Comparison of ENCODE assay signal across 22 cellular contexts in the genomic region with DNA sequence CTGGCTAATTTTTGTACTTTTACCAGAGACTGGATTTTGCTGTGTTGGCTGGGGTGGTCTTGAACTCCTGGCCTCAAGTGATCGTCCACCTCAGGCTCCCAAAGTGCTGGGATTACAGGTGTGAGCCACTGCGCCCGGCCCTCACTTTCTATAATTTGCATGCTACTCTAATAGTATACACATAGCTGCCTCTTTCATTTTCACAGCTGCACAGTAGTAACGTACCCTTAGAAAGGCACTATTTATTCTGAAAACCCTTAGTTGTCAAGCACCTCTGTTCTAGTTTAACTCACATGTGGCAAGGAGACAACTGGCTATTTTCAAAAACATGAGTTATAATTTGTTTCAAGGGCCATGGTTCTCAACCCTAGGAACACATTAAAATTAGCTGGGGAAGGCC. TPM values are rescaled to one million over a fixed set of nuclear protein-coding genes. Genes with fewer than 3 reads are reported as not detected.
DNase-seq lines count a peak whose midpoint lies in the region; ATAC-seq lines count a peak whose summit lies in the region.
"Had no signal": no experiment of that assay in that cellular context is flagged by ENCODE, and none has a peak within 500 bp of the region (broad histone marks: within the 10 kb centered on the region; RNA-seq: fewer than 3 reads in every experiment).

No MANE protein-coding gene starts in this region.

- H3K79me2 ChIP-seq in trophoblast cell (ENCODE audit: control insufficient read depth, insufficient read depth, low read length, poor library complexity), result peaks cover 18% of the 10 kb centered on the region

- H3K4me3 ChIP-seq in trophoblast cell (ENCODE audit: low read depth, low read length), result no peak overlapping the region
- H3K4me3 ChIP-seq: BLaER1, Peyer's patch, SJCRH30 had no signal

- H3K9me3 ChIP-seq in trophoblast cell (ENCODE audit: insufficient read depth, low read depth, low read length), result no peaks in the 10 kb centered on the region
- H3K9me3 ChIP-seq: BLaER1, Peyer's patch, SJCRH30 had no signal

- H2AFZ ChIP-seq in trophoblast cell (ENCODE audit: insufficient read depth, low read length, poor library complexity), result no peak overlapping the region

- no peak overlapping the region for H2BK120ac ChIP-seq in trophoblast cell (ENCODE audit: insufficient read depth, low read length, poor library complexity)

- H3K18ac ChIP-seq in trophoblast cell (ENCODE audit: low read length), result no peak overlapping the region

- H3K4me2 ChIP-seq in trophoblast cell (ENCODE audit: low read length), result no peak overlapping the region
- H3K4me2 ChIP-seq: KMS-11 had no signal

- no peak overlapping the region for H2BK12ac ChIP-seq in trophoblast cell (ENCODE audit: low read length)

- no peak overlapping the region for H3K4me3 Mint-ChIP-seq in activated naive CD8-positive, alpha-beta T cell treated with anti-CD3 and anti-CD28 coated beads, Interleukin-2, amount 50 U/mL, for 24 hours
- H3K4me3 Mint-ChIP-seq: CD4-positive, alpha-beta T cell had no signal

- no peak overlapping the region for H3K14ac ChIP-seq in trophoblast cell (ENCODE audit: low read length)

- DNase-seq in trophoblast cell, result no peak
- DNase-seq in left colon, result no peak
- DNase-seq in NCI-H1694 (lab: John Stamatoyannopoulos, UW), result no peak
- DNase-seq in activated naive CD8-positive, alpha-beta T cell treated with anti-CD3 and anti-CD28 coated beads, Interleukin-2, amount 50 U/mL, for 24 hours, result no peak
- DNase-seq: CD4-positive, alpha-beta T cell; COR-L47; DMS79; MV-4-11; NCI-H1105 treated with DMSO at 0.1 percent for 48 hours; NCI-H2081; NCI-H2171; NCI-H345; NCI-H524; NCI-H82; Peyer's patch; SJCRH30 had no signal

- H3K36me3 Mint-ChIP-seq in activated naive CD8-positive, alpha-beta T cell treated with anti-CD3 and anti-CD28 coated beads, Interleukin-2, amount 50 U/mL, for 24 hours (ENCODE audit: low read depth), result peaks cover 77% of the 10 kb centered on the region

- H3K4me1 ChIP-seq in trophoblast cell (ENCODE audit: control insufficient read depth in 1 of 2, insufficient read depth in 2 of 2, low read length in 2 of 2), result peaks cover 6 to 15% of the 10 kb centered on the region in 2 experiments
- H3K4me1 ChIP-seq: SJCRH30 had no signal

- H3K23ac ChIP-seq in trophoblast cell (ENCODE audit: low read length), result no peak overlapping the region

- intact Hi-C loops in left colon (cut with DNase I, micrococcal nuclease), result no loop called here

- no peak overlapping the region for H2AK5ac ChIP-seq in trophoblast cell (ENCODE audit: low read length)

- H4K12ac ChIP-seq in trophoblast cell (ENCODE audit: low read depth, low read length), result no peak overlapping the region

- H3K27me3 ChIP-seq in trophoblast cell (ENCODE audit: insufficient read depth, low read length), result no peaks in the 10 kb centered on the region
- H3K27me3 ChIP-seq: BLaER1, Peyer's patch, SJCRH30 had no signal

- WGBS in trophoblast cell (ENCODE audit: extremely low coverage, insufficient coverage, insufficient read length), result no CpG with 5 or more reads among the region's 4 CpGs

- ATAC-seq in GM18498 (IDR thresholded peaks at IDR 0.05; ENCODE audit: unreplicated experiment), result peak; percentile 68
- ATAC-seq in GM19324 (IDR thresholded peaks at IDR 0.05; ENCODE audit: low FRiP score, unreplicated experiment), result peak; percentile 67
- peak; percentile 40 for ATAC-seq in HG03432 (IDR thresholded peaks at IDR 0.05; ENCODE audit: unreplicated experiment)
- ATAC-seq in left colon, result no peak
- ATAC-seq in activated naive CD8-positive, alpha-beta T cell treated with anti-CD3 and anti-CD28 coated beads, Interleukin-2, amount 50 U/mL, for 24 hours, result no peak

- H3K9me3 Mint-ChIP-seq in activated naive CD8-positive, alpha-beta T cell treated with anti-CD3 and anti-CD28 coated beads, Interleukin-2, amount 50 U/mL, for 24 hours, result no peaks in the 10 kb centered on the region
- H3K9me3 Mint-ChIP-seq: CD4-positive, alpha-beta T cell had no signal

- peaks cover 82% of the 10 kb centered on the region for H3K4me1 Mint-ChIP-seq in activated naive CD8-positive, alpha-beta T cell treated with anti-CD3 and anti-CD28 coated beads, Interleukin-2, amount 50 U/mL, for 24 hours

- H3K27ac Mint-ChIP-seq in activated naive CD8-positive, alpha-beta T cell treated with anti-CD3 and anti-CD28 coated beads, Interleukin-2, amount 50 U/mL, for 24 hours, result no peak overlapping the region

- no peak overlapping the region for H4K8ac ChIP-seq in trophoblast cell (ENCODE audit: low read depth, low read length)

- H3K9ac ChIP-seq in trophoblast cell (ENCODE audit: low read length), result no peak overlapping the region
- H3K9ac ChIP-seq: BLaER1, KMS-11 had no signal

- peaks cover 25 to 54% of the 10 kb centered on the region in 2 experiments for H3K36me3 ChIP-seq in trophoblast cell (ENCODE audit: control insufficient read depth in 1 of 2, insufficient read depth in 2 of 2, low read length in 2 of 2)

- no peak overlapping the region for H4K91ac ChIP-seq in trophoblast cell (ENCODE audit: low read depth, low read length)

- no peaks in the 10 kb centered on the region for H3K27me3 Mint-ChIP-seq in activated naive CD8-positive, alpha-beta T cell treated with anti-CD3 and anti-CD28 coated beads, Interleukin-2, amount 50 U/mL, for 24 hours
- H3K27me3 Mint-ChIP-seq: CD4-positive, alpha-beta T cell had no signal

- no peaks in the 10 kb centered on the region for H3K79me1 ChIP-seq in trophoblast cell (ENCODE audit: low read length)

- peak overlapping the region; percentile 64 for H3K4ac ChIP-seq in trophoblast cell (ENCODE audit: low read depth, low read length)

- H3K27ac ChIP-seq in trophoblast cell (ENCODE audit: low read depth, low read length), result no peak overlapping the region
- H3K27ac ChIP-seq: BLaER1, KMS-11, Peyer's patch, SJCRH30 had no signal

- H2BK5ac ChIP-seq in trophoblast cell (ENCODE audit: low read depth, low read length, poor library complexity), result no peak overlapping the region

RNA-seq across cellular contexts. Expression of a gene that starts 17.2 kb away (rescaled TPM):
- 374 and 377 TPM in 2 replicates for polyA plus RNA-seq in trophoblast cell (2013)
- total RNA-seq in left colon, result 100 to 1,000 TPM; 490 to 491 TPM

RNA-seq across cellular contexts. Expression of a gene that starts 19.8 kb away (rescaled TPM):
- polyA plus RNA-seq in trophoblast cell (2013), result 0.01 and 0.03 TPM in 2 replicates
- under 1 TPM in 1 of 2 donors, not detected in 1; 0.06 TPM for total RNA-seq in left colon

RNA-seq across cellular contexts. Expression of a gene that starts 31.5 kb away (rescaled TPM):
- not detected in 2 replicates for polyA plus RNA-seq in trophoblast cell (2013)
- not detected for total RNA-seq in left colon
- total RNA-seq: CD4-positive, alpha-beta T cell; OCI-LY7; Peyer's patch; SJCRH30 had no signal

RNA-seq across cellular contexts. Expression of a gene that starts 46.1 kb away (rescaled TPM):
- 162 and 163 TPM in 2 replicates for polyA plus RNA-seq in trophoblast cell (2013)
- total RNA-seq in left colon, result 10 to 100 TPM; 78.5 to 90.2 TPM

Comparison
In these comparisons a context has a peak if more than half of its experiments do, and no peak if none do; other contexts are left out.
1. ATAC-seq: peak in GM18498 (single experiment), GM19324 (single experiment) and HG03432 (single experiment); none in left colon (single experiment) and activated naive CD8-positive, alpha-beta T cell treated with anti-CD3 and anti-CD28 coated beads, Interleukin-2, amount 50 U/mL, for 24 hours (single experiment).